ENCODE assay signal across 1 cellular context in the genomic region with DNA sequence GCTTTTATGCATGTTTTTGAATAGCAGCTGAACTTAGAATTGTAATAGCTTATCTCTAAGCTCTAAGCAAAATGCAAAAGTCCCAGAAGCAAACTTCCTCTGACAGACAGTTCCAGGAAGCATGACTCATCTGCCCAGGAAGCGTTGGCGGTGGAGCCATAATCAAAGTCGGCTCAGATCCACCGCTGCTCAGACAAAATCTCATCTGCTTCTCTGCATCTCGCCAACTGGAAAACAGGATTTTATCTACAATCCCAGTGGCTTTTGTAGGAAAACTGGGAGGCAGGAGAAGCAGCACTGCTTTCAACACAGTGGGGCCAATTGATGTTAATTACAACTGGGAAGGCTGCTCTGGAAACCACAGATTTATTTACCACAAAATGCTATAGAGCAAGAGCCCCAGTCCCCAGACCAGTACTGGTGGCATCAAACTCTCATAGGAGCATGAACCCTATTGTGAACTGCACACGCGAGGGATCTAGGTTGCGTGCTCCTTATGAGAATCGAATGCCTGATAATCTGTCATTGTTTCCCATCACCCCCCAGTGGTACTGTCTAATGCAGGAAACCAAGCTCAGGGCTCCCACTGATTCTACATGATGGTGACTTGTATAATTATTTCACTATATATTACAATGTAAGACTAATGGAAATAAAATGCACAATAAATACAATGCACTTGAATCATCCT.
A peak's percentile ranks its signal among the peaks of the same experiment; 100 is the strongest.
TF ChIP-seq lines count a peak whose summit lies in the region.

No MANE protein-coding gene starts in this region.

TF ChIP-seq in HCT116, 20 proteins besides CTCF, POLR2A, EP300 and RAD21 (continued from another document):
- TF ChIP-seq POLR2AphosphoS5 (IDR thresholded peaks at IDR 0.05; ENCODE audit: low read depth, low read length) (no peak), EGR1 (IDR thresholded peaks at IDR 0.05; ENCODE audit: low read depth) (peak; percentile 94), MAX (IDR thresholded peaks at IDR 0.05) (0 out of 2 replicates have a peak, but pooled peaks have one; percentile 16), EZH2phosphoT487 (IDR thresholded peaks at IDR 0.05; ENCODE audit: borderline replicate concordance) (no peak), ZFX (IDR thresholded peaks at IDR 0.05) (no peak), SRF (IDR thresholded peaks at IDR 0.05; ENCODE audit: low read depth) (no peak), TCF7L2 (IDR thresholded peaks at IDR 0.05; ENCODE audit: borderline replicate concordance, extremely low read depth, insufficient read depth, insufficient read length) (peak; percentile 97)
- TF ChIP-seq, protein P1, sequence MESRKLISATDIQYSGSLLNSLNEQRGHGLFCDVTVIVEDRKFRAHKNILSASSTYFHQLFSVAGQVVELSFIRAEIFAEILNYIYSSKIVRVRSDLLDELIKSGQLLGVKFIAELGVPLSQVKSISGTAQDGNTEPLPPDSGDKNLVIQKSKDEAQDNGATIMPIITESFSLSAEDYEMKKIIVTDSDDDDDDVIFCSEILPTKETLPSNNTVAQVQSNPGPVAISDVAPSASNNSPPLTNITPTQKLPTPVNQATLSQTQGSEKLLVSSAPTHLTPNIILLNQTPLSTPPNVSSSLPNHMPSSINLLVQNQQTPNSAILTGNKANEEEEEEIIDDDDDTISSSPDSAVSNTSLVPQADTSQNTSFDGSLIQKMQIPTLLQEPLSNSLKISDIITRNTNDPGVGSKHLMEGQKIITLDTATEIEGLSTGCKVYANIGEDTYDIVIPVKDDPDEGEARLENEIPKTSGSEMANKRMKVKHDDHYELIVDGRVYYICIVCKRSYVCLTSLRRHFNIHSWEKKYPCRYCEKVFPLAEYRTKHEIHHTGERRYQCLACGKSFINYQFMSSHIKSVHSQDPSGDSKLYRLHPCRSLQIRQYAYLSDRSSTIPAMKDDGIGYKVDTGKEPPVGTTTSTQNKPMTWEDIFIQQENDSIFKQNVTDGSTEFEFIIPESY (IDR thresholded peaks at IDR 0.05; ENCODE audit: extremely low read depth, insufficient replicate concordance, low read length) = no peak
- TF ChIP-seq, protein P2, sequence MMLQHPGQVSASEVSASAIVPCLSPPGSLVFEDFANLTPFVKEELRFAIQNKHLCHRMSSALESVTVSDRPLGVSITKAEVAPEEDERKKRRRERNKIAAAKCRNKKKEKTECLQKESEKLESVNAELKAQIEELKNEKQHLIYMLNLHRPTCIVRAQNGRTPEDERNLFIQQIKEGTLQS (IDR thresholded peaks at IDR 0.05) = no peak
TF ChIP-seq in HCT116: peak in this region for 9.
